8 cellular contexts compared by ENCODE assay signal in the genomic region with DNA sequence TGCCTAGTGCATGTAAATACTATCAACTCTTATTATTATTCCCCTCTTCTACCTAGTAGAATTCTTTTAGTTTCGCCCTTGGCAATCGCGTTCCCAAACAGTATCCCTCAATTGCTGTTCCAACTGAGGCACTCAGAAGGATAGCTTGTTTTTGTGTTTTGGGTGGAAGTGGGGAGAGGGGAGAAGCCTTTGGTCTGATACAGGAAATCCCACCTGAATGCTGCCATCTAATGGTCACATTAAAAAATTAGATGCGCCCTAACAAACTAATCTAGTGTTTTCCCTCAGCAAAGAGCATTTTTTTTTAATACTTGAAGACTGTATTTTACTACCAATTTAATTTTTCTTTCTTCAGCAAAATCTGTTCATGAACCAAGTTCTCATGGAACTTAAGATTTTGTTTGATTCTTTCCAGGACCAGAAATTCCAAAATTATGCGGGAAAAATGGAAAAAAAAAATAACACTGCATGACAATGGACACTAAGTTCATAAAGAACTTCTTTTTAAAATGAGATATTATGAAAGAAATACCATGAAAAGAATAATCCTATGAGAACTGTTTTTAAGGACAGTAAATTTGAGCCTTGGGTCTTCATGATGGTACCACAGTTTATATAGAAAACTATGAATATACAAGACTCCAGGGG. TPM values are rescaled to one million over a fixed set of nuclear protein-coding genes. Genes with fewer than 3 reads are reported as not detected.
DNase-seq lines count a peak whose midpoint lies in the region; FAIRE-seq and TF ChIP-seq lines count a peak whose summit lies in the region.

No MANE protein-coding gene starts in this region.

- peaks cover 12% of the 10 kb centered on the region for H3K27me3 Mint-ChIP-seq in osteocyte (ENCODE audit: unreplicated experiment)
- H3K27me3 Mint-ChIP-seq in activated naive CD4-positive, alpha-beta T cell treated with anti-CD3 and anti-CD28 coated beads for 36 hours (ENCODE audit: low read depth), result no peaks in the 10 kb centered on the region

- FAIRE-seq in endometrium (lab: Jason Lieb, UNC), result peak; percentile 67

- CTCF ChIA-PET in activated naive CD4-positive, alpha-beta T cell treated with anti-CD3 and anti-CD28 coated beads for 36 hours (lab: Charles Lee), result interaction anchor here (0.6 to 2.1 kb wide), 14 partner anchors 8 to 313 kb away, joined by 3 to 23 read pairs (median 3); no protein-coding TSS in a partner anchor

- H3K27ac Mint-ChIP-seq in osteocyte (ENCODE audit: unreplicated experiment), result no peak overlapping the region
- H3K27ac Mint-ChIP-seq in activated naive CD4-positive, alpha-beta T cell treated with anti-CD3 and anti-CD28 coated beads for 36 hours, result no peak overlapping the region

- DNase-seq in A172 (ENCODE audit: low spot score), result peak; percentile 40
- DNase-seq in GM12865 (ENCODE audit: low read depth), result peak; percentile 56
- peak; percentile 38 for DNase-seq in NCI-H526 treated with DMSO at 0.1 percent for 48 hours (lab: John Stamatoyannopoulos, UW)
- DNase-seq in osteocyte (ENCODE audit: extremely low spot score, unreplicated experiment), result no peak
- no peak for DNase-seq in activated naive CD4-positive, alpha-beta T cell treated with anti-CD3 and anti-CD28 coated beads for 36 hours
- DNase-seq in NCI-H2029 (lab: John Stamatoyannopoulos, UW), result no peak
- DNase-seq in T1000 (lab: John Stamatoyannopoulos, UW), result no peak

- no peak overlapping the region for H3K4me3 Mint-ChIP-seq in osteocyte (ENCODE audit: unreplicated experiment)
- H3K4me3 Mint-ChIP-seq in activated naive CD4-positive, alpha-beta T cell treated with anti-CD3 and anti-CD28 coated beads for 36 hours, result no peak overlapping the region

- no peaks in the 10 kb centered on the region for H3K9me3 Mint-ChIP-seq in osteocyte (ENCODE audit: unreplicated experiment)
- H3K9me3 Mint-ChIP-seq in activated naive CD4-positive, alpha-beta T cell treated with anti-CD3 and anti-CD28 coated beads for 36 hours, result no peaks in the 10 kb centered on the region

- H3K4me3 ChIP-seq in GM12865 (ENCODE audit: low read depth, low read length), result no peak overlapping the region

- intact Hi-C loops in activated naive CD4-positive, alpha-beta T cell treated with anti-CD3 and anti-CD28 coated beads for 36 hours (cut with micrococcal nuclease), result loop anchor here (1.0 to 2.0 kb wide), 4 partner anchors 23 to 612 kb away; a partner anchor contains a TSS

- no peaks in the 10 kb centered on the region for H3K4me1 Mint-ChIP-seq in osteocyte (ENCODE audit: unreplicated experiment)
- H3K4me1 Mint-ChIP-seq in activated naive CD4-positive, alpha-beta T cell treated with anti-CD3 and anti-CD28 coated beads for 36 hours (ENCODE audit: low read depth), result peaks cover 2% of the 10 kb centered on the region

- H3K36me3 Mint-ChIP-seq in osteocyte (ENCODE audit: unreplicated experiment), result no peaks in the 10 kb centered on the region
- H3K36me3 Mint-ChIP-seq in activated naive CD4-positive, alpha-beta T cell treated with anti-CD3 and anti-CD28 coated beads for 36 hours (ENCODE audit: low read depth), result no peaks in the 10 kb centered on the region

- peak; percentile 40 for TF ChIP-seq CTCF in GM12865 (IDR thresholded peaks at IDR 0.05; ENCODE audit: insufficient read depth, low read depth, low read length, missing control alignments)
- TF ChIP-seq CTCF in osteocyte (IDR thresholded peaks at IDR 0.05), result peak; percentile 74

RNA-seq across cellular contexts. Expression of a gene that starts 22.2 kb away (rescaled TPM):
- total RNA-seq in A172 (2014; rRNA removed; shearing (Covaris generic)), result 2.3 and 2.9 TPM in 2 replicates
- 0.71 and 0.78 TPM in 2 replicates for total RNA-seq in osteocyte
- total RNA-seq in activated naive CD4-positive, alpha-beta T cell treated with anti-CD3 and anti-CD28 coated beads for 36 hours, result 1 to 10 TPM; 1.7 to 1.9 TPM

Comparison
In these comparisons a context has a peak if more than half of its experiments do, and no peak if none do; other contexts are left out.
1. DNase-seq: peak in A172 (single experiment), GM12865 (single experiment) and NCI-H526 treated with DMSO at 0.1 percent for 48 hours (single experiment); none in osteocyte (single experiment), activated naive CD4-positive, alpha-beta T cell treated with anti-CD3 and anti-CD28 coated beads for 36 hours (single experiment), NCI-H2029 (single experiment) and T1000 (single experiment).